Comparison of ENCODE assay signal across 19 cellular contexts in the genomic region with DNA sequence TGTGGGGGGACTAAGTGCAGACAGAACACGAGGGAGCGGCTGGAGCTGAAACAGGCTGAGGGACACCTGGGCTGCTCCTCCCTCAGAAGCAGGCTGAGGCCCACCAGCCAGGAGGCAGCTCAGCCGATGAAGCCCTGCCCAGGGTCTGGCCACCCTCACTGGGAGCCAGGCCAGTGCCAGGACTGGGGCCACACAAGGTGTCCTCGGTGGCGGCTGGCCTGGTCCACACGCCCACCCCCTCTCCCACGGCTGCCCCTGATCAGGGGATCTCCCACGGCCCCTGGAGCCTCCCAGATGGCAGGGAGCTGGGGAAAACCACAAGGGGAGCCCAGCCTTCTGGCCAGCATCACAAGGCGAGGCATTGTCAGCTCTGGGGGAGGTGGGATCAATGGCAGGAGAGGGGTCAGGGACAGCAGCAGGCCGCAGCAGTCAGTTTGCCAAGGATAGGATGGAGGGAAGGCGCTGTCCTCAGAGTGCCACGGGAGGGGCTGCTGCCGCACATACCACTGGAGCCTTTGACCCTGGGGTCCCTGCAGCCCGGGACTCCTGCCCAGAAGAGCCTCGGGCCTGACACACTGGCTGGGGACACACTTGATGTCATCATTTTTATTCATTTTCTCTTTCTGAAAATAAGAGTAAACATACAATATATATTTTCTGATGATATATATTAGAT. TPM values are rescaled to one million over a fixed set of nuclear protein-coding genes. Genes with fewer than 3 reads are reported as not detected.
"Had no signal": no experiment of that assay in that cellular context is flagged by ENCODE, and none has a peak within 500 bp of the region (broad histone marks: within the 10 kb centered on the region; RNA-seq: fewer than 3 reads in every experiment).

No MANE protein-coding gene starts in this region.

- H3K9me3 ChIP-seq: gastrocnemius medialis, heart right ventricle, pancreas, sigmoid colon, tibial artery, vagina had no signal

- H3K4me3 ChIP-seq: coronary artery, gastrocnemius medialis, heart right ventricle, pancreas, sigmoid colon, tibial artery, vagina had no signal

- DNase-seq: activated CD4-positive, alpha-beta memory T cell treated with anti-CD3 and anti-CD28 coated beads, Interleukin-2, amount 10 ng/mL, durations not matched to agents 7 days and 5 days; activated CD4-positive, alpha-beta T cell treated with anti-CD3 and anti-CD28 coated beads for 4 hours; activated CD8-positive, alpha-beta memory T cell treated with anti-CD3 and anti-CD28 coated beads, Interleukin-2, amount 10 ng/mL, durations not matched to agents 7 days and 5 days; activated naive CD4-positive, alpha-beta T cell treated with Interleukin-2 at 50 U/mL for 16 hours; activated naive CD8-positive, alpha-beta T cell treated with anti-CD3 and anti-CD28 coated beads, Interleukin-2, amount 10 ng/mL, durations not matched to agents 7 days and 5 days; amygdala; brain microvascular endothelial cell; heart right ventricle; sigmoid colon; stimulated activated naive CD4-positive, alpha-beta T cell; T-cell; tibial artery had no signal

- H3K9me3 Mint-ChIP-seq: activated CD4-positive, alpha-beta memory T cell treated with anti-CD3 and anti-CD28 coated beads, Interleukin-2, amount 10 ng/mL, durations not matched to agents 7 days and 5 days; activated naive CD8-positive, alpha-beta T cell treated with anti-CD3 and anti-CD28 coated beads, Interleukin-2, amount 10 ng/mL, durations not matched to agents 7 days and 5 days; activated T-helper 17 cell treated with anti-CD3 and anti-CD28 coated beads, Interleukin-2, amount 50 U/mL, for 72 hours; central memory CD8-positive, alpha-beta T cell; T-cell; WTC11 had no signal

- H3K36me3 Mint-ChIP-seq: activated CD8-positive, alpha-beta memory T cell treated with anti-CD3 and anti-CD28 coated beads, Interleukin-2, amount 10 ng/mL, durations not matched to agents 7 days and 5 days had no signal

- H3K27ac ChIP-seq: brain microvascular endothelial cell, coronary artery, heart right ventricle, pancreas, sigmoid colon, tibial artery, vagina had no signal

- H3K4me1 Mint-ChIP-seq: activated CD4-positive, alpha-beta memory T cell treated with anti-CD3 and anti-CD28 coated beads, Interleukin-2, amount 10 ng/mL, durations not matched to agents 7 days and 5 days; activated CD8-positive, alpha-beta memory T cell treated with anti-CD3 and anti-CD28 coated beads, Interleukin-2, amount 10 ng/mL, durations not matched to agents 7 days and 5 days; activated naive CD8-positive, alpha-beta T cell treated with anti-CD3 and anti-CD28 coated beads, Interleukin-2, amount 10 ng/mL, durations not matched to agents 7 days and 5 days; activated T-helper 17 cell treated with anti-CD3 and anti-CD28 coated beads, Interleukin-2, amount 50 U/mL, for 72 hours; central memory CD8-positive, alpha-beta T cell; T-cell; WTC11 had no signal

- H3K27me3 Mint-ChIP-seq: activated CD4-positive, alpha-beta memory T cell treated with anti-CD3 and anti-CD28 coated beads, Interleukin-2, amount 10 ng/mL, durations not matched to agents 7 days and 5 days; activated CD8-positive, alpha-beta memory T cell treated with anti-CD3 and anti-CD28 coated beads, Interleukin-2, amount 10 ng/mL, durations not matched to agents 7 days and 5 days; activated naive CD8-positive, alpha-beta T cell treated with anti-CD3 and anti-CD28 coated beads, Interleukin-2, amount 10 ng/mL, durations not matched to agents 7 days and 5 days; activated T-helper 17 cell treated with anti-CD3 and anti-CD28 coated beads, Interleukin-2, amount 50 U/mL, for 72 hours; central memory CD8-positive, alpha-beta T cell; T-cell had no signal

- ATAC-seq: activated CD8-positive, alpha-beta memory T cell treated with anti-CD3 and anti-CD28 coated beads, Interleukin-2, amount 10 ng/mL, durations not matched to agents 7 days and 5 days; gastrocnemius medialis; T-cell had no signal

- H3K27ac Mint-ChIP-seq: activated CD4-positive, alpha-beta memory T cell treated with anti-CD3 and anti-CD28 coated beads, Interleukin-2, amount 10 ng/mL, durations not matched to agents 7 days and 5 days; activated CD8-positive, alpha-beta memory T cell treated with anti-CD3 and anti-CD28 coated beads, Interleukin-2, amount 10 ng/mL, durations not matched to agents 7 days and 5 days; activated naive CD8-positive, alpha-beta T cell treated with anti-CD3 and anti-CD28 coated beads, Interleukin-2, amount 10 ng/mL, durations not matched to agents 7 days and 5 days; activated T-helper 17 cell treated with anti-CD3 and anti-CD28 coated beads, Interleukin-2, amount 50 U/mL, for 72 hours; T-cell had no signal

- FAIRE-seq: pancreas had no signal

- H3K4me3 Mint-ChIP-seq: activated CD4-positive, alpha-beta memory T cell treated with anti-CD3 and anti-CD28 coated beads, Interleukin-2, amount 10 ng/mL, durations not matched to agents 7 days and 5 days; activated CD8-positive, alpha-beta memory T cell treated with anti-CD3 and anti-CD28 coated beads, Interleukin-2, amount 10 ng/mL, durations not matched to agents 7 days and 5 days; activated naive CD8-positive, alpha-beta T cell treated with anti-CD3 and anti-CD28 coated beads, Interleukin-2, amount 10 ng/mL, durations not matched to agents 7 days and 5 days; activated T-helper 17 cell treated with anti-CD3 and anti-CD28 coated beads, Interleukin-2, amount 50 U/mL, for 72 hours; central memory CD8-positive, alpha-beta T cell; T-cell; WTC11 had no signal

- H3K27me3 ChIP-seq: brain microvascular endothelial cell, gastrocnemius medialis, heart right ventricle, pancreas, sigmoid colon, tibial artery, vagina had no signal

- H3K4me1 ChIP-seq: pancreas had no signal

RNA-seq across cellular contexts. Expression of gene RASL10A, which starts 11.7 kb away (rescaled TPM):
- total RNA-seq: vagina had no signal
